ENCODE assay signal across 13 cellular contexts in genomic region chr12:11876301-11876700, GRCh38.
A peak's percentile ranks its signal among the peaks of the same experiment; 100 is the strongest.
DNase-seq lines count a peak whose midpoint lies in the region; ATAC-seq and TF ChIP-seq lines count a peak whose summit lies in the region.
"Had no signal": no experiment of that assay in that cellular context is flagged by ENCODE, and none has a peak within 500 bp of the region (broad histone marks: within the 10 kb centered on the region; RNA-seq: fewer than 3 reads in every experiment).

No MANE protein-coding gene starts in this region.

- ATAC-seq in CD4-positive, alpha-beta T cell (ENCODE audit: poor library complexity) = no peak
- no peak for ATAC-seq in natural killer cell treated with Interleukin-12 subunit alpha and Interleukin-12 subunit beta and Interleukin-15 and Interleukin-18, amount 100 ng/mL, for 72 hours

- no peak for TF ChIP-seq POLR2A in Peyer's patch (IDR thresholded peaks at IDR 0.05)

- H3K27ac ChIP-seq in CD4-positive, alpha-beta T cell (ENCODE audit: low read depth, low read length) = no peak overlapping the region
- H3K27ac ChIP-seq in KOPT-K1 (ENCODE audit: low read depth, low read length, poor library complexity, severe bottlenecking) (peak overlapping the region; percentile 94), Peyer's patch (no peak overlapping the region)
- H3K27ac ChIP-seq: C4-2B had no signal

- H3K36me3 ChIP-seq in KOPT-K1 (ENCODE audit: insufficient read depth, low read length) (peaks cover 33% of the 10 kb centered on the region), Peyer's patch (peaks cover 0 to 2% (median 0%) of the 10 kb centered on the region in 3 donors)
- H3K36me3 ChIP-seq: MG63 had no signal

- H3K4me3 Mint-ChIP-seq in CD4-positive, alpha-beta T cell = no peak overlapping the region
- H3K4me3 Mint-ChIP-seq in MCF 10A (ENCODE audit: unreplicated experiment) (no peak overlapping the region), immature natural killer cell (no peak overlapping the region)
- H3K4me3 Mint-ChIP-seq in natural killer cell treated with Interleukin-12 subunit alpha and Interleukin-12 subunit beta and Interleukin-15 and Interleukin-18, amount 100 ng/mL, for 72 hours = no peak overlapping the region

- no peak for DNase-seq in CD4-positive, alpha-beta T cell
- DNase-seq in MCF 10A (ENCODE audit: unreplicated experiment) (no peak), iPS-NIHi7 (ENCODE audit: extremely low spot score) (no peak), NCI-H2227 (lab: John Stamatoyannopoulos, UW; ENCODE audit: unreplicated experiment) (no peak), Peyer's patch (no peak), immature natural killer cell (no peak)
- no peak for DNase-seq in natural killer cell treated with Interleukin-12 subunit alpha and Interleukin-12 subunit beta and Interleukin-15 and Interleukin-18, amount 100 ng/mL, for 72 hours (ENCODE audit: low spot score)
- DNase-seq: MG63; NCI-H2171; PC-3; stimulated activated CD4-positive, alpha-beta T cell treated with anti-CD3 and anti-CD28 coated beads, Interleukin-2, amount 100 ng/mL, for 24 hours had no signal

- no TSS peak for BruUV-seq in MCF 10A (replicated peaks; lab: Mats Ljungman, UMichigan)

- H3K27ac Mint-ChIP-seq in CD4-positive, alpha-beta T cell = peak overlapping the region; percentile 76
- H3K27ac Mint-ChIP-seq in MCF 10A (ENCODE audit: low read depth, unreplicated experiment) (peak overlapping the region; percentile 78), immature natural killer cell (peak overlapping the region in 2 of 6 donors; percentile 54 to 68)
- peak overlapping the region; percentile 30 to 49 for H3K27ac Mint-ChIP-seq in natural killer cell treated with Interleukin-12 subunit alpha and Interleukin-12 subunit beta and Interleukin-15 and Interleukin-18, amount 100 ng/mL, for 72 hours

- intact Hi-C loops in CD4-positive, alpha-beta T cell (cut with DNase I, micrococcal nuclease) = no loop called here
- intact Hi-C loops in MCF 10A (cut with micrococcal nuclease) = loop anchor here (5.0 kb wide), 1 partner anchor 224 kb away; no protein-coding TSS in a partner anchor

- no peaks in the 10 kb centered on the region for H3K9me3 Mint-ChIP-seq in CD4-positive, alpha-beta T cell
- H3K9me3 Mint-ChIP-seq in MCF 10A (ENCODE audit: unreplicated experiment) (no peaks in the 10 kb centered on the region), immature natural killer cell (no peaks in the 10 kb centered on the region)
- no peaks in the 10 kb centered on the region for H3K9me3 Mint-ChIP-seq in natural killer cell treated with Interleukin-12 subunit alpha and Interleukin-12 subunit beta and Interleukin-15 and Interleukin-18, amount 100 ng/mL, for 72 hours

- no peaks in the 10 kb centered on the region for H3K9me3 ChIP-seq in CD4-positive, alpha-beta T cell (ENCODE audit: control insufficient read depth, low read length)
- H3K9me3 ChIP-seq in KOPT-K1 (ENCODE audit: insufficient read depth, low read length, poor library complexity, severe bottlenecking) = no peaks in the 10 kb centered on the region
- H3K9me3 ChIP-seq in Peyer's patch = no peaks in the 10 kb centered on the region
- H3K9me3 ChIP-seq: MG63 had no signal

- H3K27me3 ChIP-seq in CD4-positive, alpha-beta T cell (ENCODE audit: control insufficient read depth, insufficient read depth, low read length) = no peaks in the 10 kb centered on the region
- no peaks in the 10 kb centered on the region for H3K27me3 ChIP-seq in Peyer's patch
- H3K27me3 ChIP-seq: MG63 had no signal

- H3K36me3 Mint-ChIP-seq in CD4-positive, alpha-beta T cell (ENCODE audit: low read depth) = peaks cover 44% of the 10 kb centered on the region
- H3K36me3 Mint-ChIP-seq in MCF 10A (ENCODE audit: insufficient read depth, unreplicated experiment) = peaks cover 14% of the 10 kb centered on the region
- H3K36me3 Mint-ChIP-seq in natural killer cell treated with Interleukin-12 subunit alpha and Interleukin-12 subunit beta and Interleukin-15 and Interleukin-18, amount 100 ng/mL, for 72 hours = peaks cover 12% of the 10 kb centered on the region
- peaks cover 24 to 31% (median 27%) of the 10 kb centered on the region in 3 donors for H3K36me3 Mint-ChIP-seq in immature natural killer cell

- H3K4me1 Mint-ChIP-seq in CD4-positive, alpha-beta T cell (ENCODE audit: low read depth) = peaks cover 52% of the 10 kb centered on the region
- peaks cover 30% of the 10 kb centered on the region for H3K4me1 Mint-ChIP-seq in MCF 10A (ENCODE audit: insufficient read depth, unreplicated experiment)
- H3K4me1 Mint-ChIP-seq in natural killer cell treated with Interleukin-12 subunit alpha and Interleukin-12 subunit beta and Interleukin-15 and Interleukin-18, amount 100 ng/mL, for 72 hours (ENCODE audit: low read depth in 2 of 2) = peaks cover 18 to 20% of the 10 kb centered on the region in 2 donors
- peaks cover 17 to 41% of the 10 kb centered on the region in 2 donors for H3K4me1 Mint-ChIP-seq in immature natural killer cell

- H3K4me1 ChIP-seq in Peyer's patch = peaks cover 0 to 47% (median 0%) of the 10 kb centered on the region in 4 donors

- TF ChIP-seq CTCF in CD4-positive, alpha-beta T cell (IDR thresholded peaks at IDR 0.05) = no peak
- TF ChIP-seq CTCF in MCF 10A (IDR thresholded peaks at IDR 0.05; ENCODE audit: unreplicated experiment) (no peak), Peyer's patch (IDR thresholded peaks at IDR 0.05) (no peak)

- POLR2A ChIA-PET in CD4-positive, alpha-beta T cell (lab: Charles Lee) = no interaction called here
- POLR2A ChIA-PET in MCF 10A (lab: Yijun Ruan, JAX) = interaction anchor here (1.9 kb wide), 1 partner anchor 226 kb away, joined by 9 read pairs; the partner anchor contains the start of gene ETV6

- H3K27me3 Mint-ChIP-seq in CD4-positive, alpha-beta T cell = no peaks in the 10 kb centered on the region
- H3K27me3 Mint-ChIP-seq in MCF 10A (ENCODE audit: insufficient read depth, unreplicated experiment) (no peaks in the 10 kb centered on the region), immature natural killer cell (ENCODE audit: low read depth in 3 of 3) (no peaks in the 10 kb centered on the region)
- no peaks in the 10 kb centered on the region for H3K27me3 Mint-ChIP-seq in natural killer cell treated with Interleukin-12 subunit alpha and Interleukin-12 subunit beta and Interleukin-15 and Interleukin-18, amount 100 ng/mL, for 72 hours

- CTCF ChIA-PET in CD4-positive, alpha-beta T cell (lab: Charles Lee) = no interaction called here
- CTCF ChIA-PET in MCF 10A (lab: Yijun Ruan, JAX) = interaction anchor here (0.6 to 1.0 kb wide), 2 partner anchors 103 to 175 kb away, joined by 3 to 4 read pairs; no protein-coding TSS in a partner anchor

- no peak overlapping the region for H3K4me3 ChIP-seq in Peyer's patch
- H3K4me3 ChIP-seq: MG63 had no signal
